ENCODE assay signal across 17 cellular contexts in the genomic region with DNA sequence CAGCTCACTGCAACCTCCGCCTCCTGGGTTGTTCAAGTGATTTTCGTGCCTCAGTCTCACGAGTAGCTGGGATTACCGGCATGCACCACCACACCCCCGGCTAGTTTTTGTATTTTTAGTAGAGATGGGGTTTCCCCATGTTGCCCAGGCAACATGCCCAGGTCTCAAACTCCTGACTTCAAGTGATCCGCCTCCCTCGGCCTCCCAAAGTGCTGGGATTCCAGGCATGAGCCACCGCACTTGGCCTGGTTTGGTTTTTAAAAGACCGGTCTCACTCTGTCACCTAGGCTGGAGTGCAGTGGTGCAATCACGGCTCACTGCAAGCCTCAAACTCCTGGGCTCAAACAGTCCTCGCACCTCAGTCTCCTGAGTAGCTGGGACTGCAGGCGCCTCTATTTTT. TPM values are rescaled to one million over a fixed set of nuclear protein-coding genes. Genes with fewer than 3 reads are reported as not detected.
"Had no signal": no experiment of that assay in that cellular context is flagged by ENCODE, and none has a peak within 500 bp of the region (broad histone marks: within the 10 kb centered on the region; RNA-seq: fewer than 3 reads in every experiment).

No MANE protein-coding gene starts in this region.

- H3K27me3 Mint-ChIP-seq: activated CD4-positive, alpha-beta T cell treated with anti-CD3 and anti-CD28 coated beads, Interleukin-2, amount 10 ng/mL, durations not matched to agents 24 days and 14 days; stimulated activated naive CD8-positive, alpha-beta T cell treated with anti-CD3 and anti-CD28 coated beads, Interleukin-15, amount 100 ng/mL, for 72 hours had no signal

- H3K4me1 Mint-ChIP-seq: activated B cell treated with CpG ODN at 0.5 μM for 24 hours; activated CD4-positive, alpha-beta T cell treated with anti-CD3 and anti-CD28 coated beads, Interleukin-2, amount 10 ng/mL, durations not matched to agents 24 days and 14 days; natural killer cell; stimulated activated naive CD8-positive, alpha-beta T cell treated with anti-CD3 and anti-CD28 coated beads, Interleukin-15, amount 100 ng/mL, for 72 hours had no signal

- H3K27ac ChIP-seq: esophagus muscularis mucosa, left ventricle myocardium inferior, neutrophil, psoas muscle, right lobe of liver, thoracic aorta had no signal

- H3K36me3 Mint-ChIP-seq: natural killer cell had no signal

- H3K4me3 Mint-ChIP-seq: activated B cell treated with CpG ODN at 0.5 μM for 24 hours; activated CD4-positive, alpha-beta T cell treated with anti-CD3 and anti-CD28 coated beads, Interleukin-2, amount 10 ng/mL, durations not matched to agents 24 days and 14 days; activated T-cell treated with anti-CD3 and anti-CD28 coated beads, Interleukin-2, amount 50 U/mL, for 4 hours; natural killer cell; stimulated activated naive CD8-positive, alpha-beta T cell treated with anti-CD3 and anti-CD28 coated beads, Interleukin-15, amount 100 ng/mL, for 72 hours; T-helper 2 cell treated with Interferon-gamma antibody and Interleukin-4, amounts not matched to agents 5 μg/mL and 100 μg/mL, for 36 hours had no signal

- H3K4me2 ChIP-seq: smooth muscle cell had no signal

- H3K9me3 Mint-ChIP-seq: activated CD4-positive, alpha-beta T cell treated with anti-CD3 and anti-CD28 coated beads, Interleukin-2, amount 10 ng/mL, durations not matched to agents 24 days and 14 days; natural killer cell; T-helper 2 cell treated with Interferon-gamma antibody and Interleukin-4, amounts not matched to agents 5 μg/mL and 100 μg/mL, for 36 hours had no signal

- H3K4me1 ChIP-seq: esophagus muscularis mucosa, left ventricle myocardium inferior, psoas muscle, right lobe of liver had no signal

- H3K36me3 ChIP-seq: esophagus muscularis mucosa, left ventricle myocardium inferior, neutrophil, right lobe of liver, thoracic aorta had no signal

- H3K4me3 ChIP-seq: esophagus muscularis mucosa, left ventricle myocardium inferior, psoas muscle, right lobe of liver, smooth muscle cell, thoracic aorta had no signal

- H3K9me3 ChIP-seq: esophagus muscularis mucosa, neutrophil, right lobe of liver had no signal

- DNase-seq: activated B cell treated with CpG ODN at 0.5 μM for 24 hours; activated CD4-positive, alpha-beta T cell treated with anti-CD3 and anti-CD28 coated beads, Interleukin-2, amount 10 ng/mL, durations not matched to agents 24 days and 14 days; activated effector memory CD4-positive, alpha-beta T cell treated with Interleukin-2 at 50 U/mL for 16 hours; activated naive CD4-positive, alpha-beta T cell treated with anti-CD3 and anti-CD28 coated beads, Interleukin-2, amount 50 U/mL, for 16 hours; activated T-cell treated with anti-CD3 and anti-CD28 coated beads, Interleukin-2, amount 50 U/mL, for 4 hours; left ventricle myocardium inferior; mesenchymal stem cell; natural killer cell; psoas muscle; stimulated activated naive CD8-positive, alpha-beta T cell treated with anti-CD3 and anti-CD28 coated beads, Interleukin-15, amount 100 ng/mL, for 72 hours had no signal

- ATAC-seq: activated T-cell treated with anti-CD3 and anti-CD28 coated beads, Interleukin-2, amount 50 U/mL, for 4 hours; natural killer cell; psoas muscle; right lobe of liver; stimulated activated naive CD8-positive, alpha-beta T cell treated with anti-CD3 and anti-CD28 coated beads, Interleukin-15, amount 100 ng/mL, for 72 hours had no signal

- H3K27ac Mint-ChIP-seq: activated B cell treated with CpG ODN at 0.5 μM for 24 hours; activated CD4-positive, alpha-beta T cell treated with anti-CD3 and anti-CD28 coated beads, Interleukin-2, amount 10 ng/mL, durations not matched to agents 24 days and 14 days; natural killer cell; stimulated activated naive CD8-positive, alpha-beta T cell treated with anti-CD3 and anti-CD28 coated beads, Interleukin-15, amount 100 ng/mL, for 72 hours; T-helper 2 cell treated with Interferon-gamma antibody and Interleukin-4, amounts not matched to agents 5 μg/mL and 100 μg/mL, for 36 hours had no signal

RNA-seq across cellular contexts. Expression of a gene that starts 40.1 kb away (rescaled TPM):
- total RNA-seq: activated B cell treated with CpG ODN at 0.5 μM for 24 hours; activated CD8-positive, alpha-beta memory T cell treated with anti-CD3 and anti-CD28 coated beads for 36 hours had no signal
